In genomic region chr20:4592316-4593148, GRCh38 we compare ENCODE assay signal across 1 cellular context.
TF ChIP-seq lines count a peak whose summit lies in the region.

No MANE protein-coding gene starts in this region.

TF ChIP-seq in HepG2, 621 proteins besides CTCF, POLR2A, EP300 and RAD21 (continued from another document and continues in another):
- TF ChIP-seq ZBTB2 (CRISPR knock-in tag; IDR thresholded peaks at IDR 0.05; ENCODE audit: low read depth), result no peak
- peak; percentile 77; the same call in 1 of the 2 replicates for TF ChIP-seq FOXC1 (CRISPR knock-in tag; IDR thresholded peaks at IDR 0.05; ENCODE audit: borderline replicate concordance)
- no peak for TF ChIP-seq DRAP1 (CRISPR knock-in tag; IDR thresholded peaks at IDR 0.05)
- TF ChIP-seq ZNF740 (CRISPR knock-in tag; IDR thresholded peaks at IDR 0.05), result no peak
- no peak for TF ChIP-seq ZBTB40 (IDR thresholded peaks at IDR 0.05)
- 0 out of 2 replicates have a peak, but pooled peaks have one; percentile 23 for TF ChIP-seq ZBTB40 (CRISPR knock-in tag; IDR thresholded peaks at IDR 0.05)
- TF ChIP-seq ZFP62 (CRISPR knock-in tag; IDR thresholded peaks at IDR 0.05), result no peak
- TF ChIP-seq ZNF792 (CRISPR knock-in tag; IDR thresholded peaks at IDR 0.05), result no peak
- TF ChIP-seq RBM39 (IDR thresholded peaks at IDR 0.05; ENCODE audit: low read depth, low read length, poor library complexity, severe bottlenecking), result peak; percentile 70
- TF ChIP-seq POLR2G (IDR thresholded peaks at IDR 0.05; ENCODE audit: low read depth, low read length), result no peak
- TF ChIP-seq, protein P1, sequence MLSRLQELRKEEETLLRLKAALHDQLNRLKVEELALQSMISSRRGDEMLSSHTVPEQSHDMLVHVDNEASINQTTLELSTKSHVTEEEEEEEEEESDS (CRISPR knock-in tag; IDR thresholded peaks at IDR 0.05; ENCODE audit: borderline replicate concordance), result no peak
- TF ChIP-seq PHF20 (CRISPR knock-in tag; IDR thresholded peaks at IDR 0.05), result no peak
- TF ChIP-seq GZF1 (CRISPR knock-in tag; IDR thresholded peaks at IDR 0.05), result no peak
- no peak for TF ChIP-seq THAP7 (CRISPR knock-in tag; IDR thresholded peaks at IDR 0.05)
- no peak for TF ChIP-seq SMARCE1 (IDR thresholded peaks at IDR 0.05; ENCODE audit: borderline replicate concordance)
- no peak for TF ChIP-seq ELF4 (CRISPR knock-in tag; IDR thresholded peaks at IDR 0.05; ENCODE audit: borderline replicate concordance)
- no peak; the same call in 1 of the 2 replicates for TF ChIP-seq FOXP4 (CRISPR knock-in tag; IDR thresholded peaks at IDR 0.05)
- TF ChIP-seq ZNF841 (CRISPR knock-in tag; IDR thresholded peaks at IDR 0.05; ENCODE audit: borderline replicate concordance), result no peak
- TF ChIP-seq EEA1 (CRISPR knock-in tag; IDR thresholded peaks at IDR 0.05; ENCODE audit: borderline replicate concordance), result no peak
- TF ChIP-seq ZNF770 (CRISPR knock-in tag; IDR thresholded peaks at IDR 0.05), result peak; percentile 47; the same call in 1 of the 2 replicates
- TF ChIP-seq FOXO4 (CRISPR knock-in tag; conservative IDR thresholded peaks at IDR 0.05), result 0 out of 2 replicates have a peak, but pooled peaks have one; percentile 86
- TF ChIP-seq NR2F1 (CRISPR knock-in tag; IDR thresholded peaks at IDR 0.05), result peak in 1 of 2 experiments; percentile 67; a peak in 2 of 4 replicates
- TF ChIP-seq MAF1 (CRISPR knock-in tag; IDR thresholded peaks at IDR 0.05; ENCODE audit: borderline replicate concordance), result peak; percentile 19; the same call in 1 of the 2 replicates
- peak; percentile 96; the same call in 1 of the 2 replicates for TF ChIP-seq DNMT1 (CRISPR knock-in tag; IDR thresholded peaks at IDR 0.05)
- peak; percentile 39; the same call in 1 of the 2 replicates for TF ChIP-seq JUN (CRISPR knock-in tag; IDR thresholded peaks at IDR 0.05)
- TF ChIP-seq ZNF557 (CRISPR knock-in tag; IDR thresholded peaks at IDR 0.05), result no peak
- TF ChIP-seq, protein P2, sequence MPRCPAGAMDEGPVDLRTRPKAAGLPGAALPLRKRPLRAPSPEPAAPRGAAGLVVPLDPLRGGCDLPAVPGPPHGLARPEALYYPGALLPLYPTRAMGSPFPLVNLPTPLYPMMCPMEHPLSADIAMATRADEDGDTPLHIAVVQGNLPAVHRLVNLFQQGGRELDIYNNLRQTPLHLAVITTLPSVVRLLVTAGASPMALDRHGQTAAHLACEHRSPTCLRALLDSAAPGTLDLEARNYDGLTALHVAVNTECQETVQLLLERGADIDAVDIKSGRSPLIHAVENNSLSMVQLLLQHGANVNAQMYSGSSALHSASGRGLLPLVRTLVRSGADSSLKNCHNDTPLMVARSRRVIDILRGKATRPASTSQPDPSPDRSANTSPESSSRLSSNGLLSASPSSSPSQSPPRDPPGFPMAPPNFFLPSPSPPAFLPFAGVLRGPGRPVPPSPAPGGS (CRISPR knock-in tag; IDR thresholded peaks at IDR 0.05), result peak; percentile 76; the same call in 1 of the 2 replicates
- TF ChIP-seq NCOA1 (CRISPR knock-in tag; IDR thresholded peaks at IDR 0.05), result peak; percentile 82; the same call in 1 of the 2 replicates
- no peak; the same call in 1 of the 2 replicates for TF ChIP-seq ZNF510 (CRISPR knock-in tag; IDR thresholded peaks at IDR 0.05; ENCODE audit: low read depth)
- no peak for TF ChIP-seq GTF3A (CRISPR knock-in tag; conservative IDR thresholded peaks at IDR 0.05)
- TF ChIP-seq ZNF350 (CRISPR knock-in tag; IDR thresholded peaks at IDR 0.05; ENCODE audit: borderline replicate concordance, low read depth), result peak; percentile 70; the same call in 1 of the 2 replicates
- no peak for TF ChIP-seq SOX6 (IDR thresholded peaks at IDR 0.05)
- TF ChIP-seq SOX6 (CRISPR knock-in tag; IDR thresholded peaks at IDR 0.05), result peak; percentile 66
- no peak for TF ChIP-seq PLRG1 (conservative IDR thresholded peaks at IDR 0.05)
- TF ChIP-seq ZNF550 (CRISPR knock-in tag; IDR thresholded peaks at IDR 0.05; ENCODE audit: borderline replicate concordance), result no peak
- no peak for TF ChIP-seq ZNF776 (CRISPR knock-in tag; IDR thresholded peaks at IDR 0.05)
- no peak; the same call in 1 of the 2 replicates for TF ChIP-seq ZFP37 (CRISPR knock-in tag; IDR thresholded peaks at IDR 0.05; ENCODE audit: borderline replicate concordance)
- TF ChIP-seq NKX3-1 (CRISPR knock-in tag; IDR thresholded peaks at IDR 0.05), result 0 out of 2 replicates have a peak, but pooled peaks have one; percentile 41
- peak; percentile 58; the same call in 1 of the 2 replicates for TF ChIP-seq SMAD1 (CRISPR knock-in tag; IDR thresholded peaks at IDR 0.05; ENCODE audit: borderline replicate concordance, low read depth)
- TF ChIP-seq TRIM24 (CRISPR knock-in tag; IDR thresholded peaks at IDR 0.05), result peak; percentile 61; the same call in 1 of the 2 replicates
- TF ChIP-seq NFYC (CRISPR knock-in tag; IDR thresholded peaks at IDR 0.05), result no peak
- no peak for TF ChIP-seq DBP (CRISPR knock-in tag; IDR thresholded peaks at IDR 0.05; ENCODE audit: not compliant biosample characterization)
- peak; percentile 31 for TF ChIP-seq ZNF333 (CRISPR knock-in tag; IDR thresholded peaks at IDR 0.05; ENCODE audit: borderline replicate concordance)
